8 cellular contexts compared by ENCODE assay signal in genomic region chr11:123062892-123063395, GRCh38. TPM values are rescaled to one million over a fixed set of nuclear protein-coding genes. Genes with fewer than 3 reads are reported as not detected.
DNase-seq lines count a peak whose midpoint lies in the region; ATAC-seq and TF ChIP-seq lines count a peak whose summit lies in the region.

No MANE protein-coding gene starts in this region.

- H3K27ac Mint-ChIP-seq in dendritic cell treated with granulocyte-macrophage colony-stimulating factor and Interleukin-4, amounts not matched to agents 40 ng/mL and 50 ng/mL, for 4 days: peak overlapping the region; percentile 99

- H3K4me3 Mint-ChIP-seq in dendritic cell treated with granulocyte-macrophage colony-stimulating factor and Interleukin-4, amounts not matched to agents 40 ng/mL and 50 ng/mL, for 4 days: peak overlapping the region; percentile 95

- H3K4me2 ChIP-seq in BLaER1 (peak overlapping the region; percentile 91), OCI-LY1 (ENCODE audit: low read length) (peak overlapping the region; percentile 92)

- H3K27ac ChIP-seq in BLaER1 (peak overlapping the region; percentile 100), OCI-LY1 (ENCODE audit: low read depth, low read length, poor library complexity, severe bottlenecking) (peak overlapping the region; percentile 97), mesodermal cell (ENCODE audit: low read depth, low read length, severe bottlenecking) (peak overlapping the region; percentile 100)

- no peaks in the 10 kb centered on the region for H3K9me3 ChIP-seq in BLaER1
- no peaks in the 10 kb centered on the region for H3K9me3 ChIP-seq in OCI-LY1 (ENCODE audit: low read length)
- no peaks in the 10 kb centered on the region for H3K9me3 ChIP-seq in mesodermal cell (ENCODE audit: control insufficient read depth, low read length)

- no peak overlapping the region for H2AFZ ChIP-seq in OCI-LY1 (ENCODE audit: low read length)

- ATAC-seq in GM21619 (IDR thresholded peaks at IDR 0.05; ENCODE audit: unreplicated experiment): peak; percentile 0
- ATAC-seq in HG03439 (IDR thresholded peaks at IDR 0.05; ENCODE audit: unreplicated experiment): no peak

- H3K4me3 ChIP-seq in BLaER1: peak overlapping the region; percentile 91
- peak overlapping the region; percentile 96 for H3K4me3 ChIP-seq in OCI-LY1 (ENCODE audit: low read depth, low read length, poor library complexity, severe bottlenecking)
- H3K4me3 ChIP-seq in mesodermal cell (ENCODE audit: extremely low read depth, insufficient read depth, low read length, poor library complexity, severe bottlenecking): peak overlapping the region; percentile 96

- peaks cover 56% of the 10 kb centered on the region for H3K36me3 Mint-ChIP-seq in dendritic cell treated with granulocyte-macrophage colony-stimulating factor and Interleukin-4, amounts not matched to agents 40 ng/mL and 50 ng/mL, for 4 days (ENCODE audit: low read depth)

- intact Hi-C loops in dendritic cell treated with granulocyte-macrophage colony-stimulating factor and Interleukin-4, amounts not matched to agents 40 ng/mL and 50 ng/mL, for 4 days (cut with micrococcal nuclease): loop anchor here (5.0 to 10.0 kb wide), 2 partner anchors 408 to 1646 kb away; partner anchors contain the start of gene UBASH3B

- H3K4me1 Mint-ChIP-seq in dendritic cell treated with granulocyte-macrophage colony-stimulating factor and Interleukin-4, amounts not matched to agents 40 ng/mL and 50 ng/mL, for 4 days (ENCODE audit: low read depth): peaks cover 32% of the 10 kb centered on the region

- peaks cover 23% of the 10 kb centered on the region for H3K79me2 ChIP-seq in OCI-LY1 (ENCODE audit: insufficient read depth, low read length)

- DNase-seq in COLO829 (ENCODE audit: low spot score): no peak
- DNase-seq in AG08395 (ENCODE audit: low spot score): no peak

- TF ChIP-seq CTCF in OCI-LY1 (IDR thresholded peaks at IDR 0.05; ENCODE audit: low read length): no peak

- no peaks in the 10 kb centered on the region for H3K27me3 ChIP-seq in BLaER1
- H3K27me3 ChIP-seq in OCI-LY1 (ENCODE audit: insufficient read depth, low read length): no peaks in the 10 kb centered on the region

- H3K27me3 Mint-ChIP-seq in dendritic cell treated with granulocyte-macrophage colony-stimulating factor and Interleukin-4, amounts not matched to agents 40 ng/mL and 50 ng/mL, for 4 days: no peaks in the 10 kb centered on the region

- H3K9ac ChIP-seq in BLaER1 (peak overlapping the region; percentile 99), OCI-LY1 (ENCODE audit: low read length) (peak overlapping the region; percentile 100)

- peaks cover 39% of the 10 kb centered on the region for H4K20me1 ChIP-seq in BLaER1
- H4K20me1 ChIP-seq in OCI-LY1 (ENCODE audit: insufficient read depth, low read length): no peaks in the 10 kb centered on the region

- H3F3A ChIP-seq in OCI-LY1 (ENCODE audit: insufficient read depth, low read length): peaks cover 20% of the 10 kb centered on the region

- WGBS in mesodermal cell (ENCODE audit: insufficient coverage in 2 of 2), 2 experiments: 0% methylated on average over 15 to 25 of the region's 29 CpGs

- H3K9me3 Mint-ChIP-seq in dendritic cell treated with granulocyte-macrophage colony-stimulating factor and Interleukin-4, amounts not matched to agents 40 ng/mL and 50 ng/mL, for 4 days: no peaks in the 10 kb centered on the region

- H3K4me1 ChIP-seq in BLaER1 (peaks cover 56% of the 10 kb centered on the region), OCI-LY1 (ENCODE audit: insufficient read depth, low read length, severe bottlenecking) (peaks cover 56% of the 10 kb centered on the region), mesodermal cell (ENCODE audit: control insufficient read depth, insufficient read depth, low read length, poor library complexity, severe bottlenecking) (peaks cover 17% of the 10 kb centered on the region)

- no peaks in the 10 kb centered on the region for H3K9me2 ChIP-seq in OCI-LY1 (ENCODE audit: low read depth, low read length)

- H3K36me3 ChIP-seq in BLaER1 (peaks cover 34% of the 10 kb centered on the region), OCI-LY1 (ENCODE audit: insufficient read depth, low read length) (peaks cover 40% of the 10 kb centered on the region), mesodermal cell (ENCODE audit: control insufficient read depth, insufficient read depth, low read length) (peaks cover 36% of the 10 kb centered on the region)

RNA-seq across cellular contexts. Expression of gene HSPA8, which starts 1.0 kb away (rescaled TPM):
- 1,395 TPM for polyA plus RNA-seq in mesodermal cell (2013, experiment 1 of 2)
- polyA plus RNA-seq in mesodermal cell (2013, experiment 2 of 2): 1,207 TPM
